26 cellular contexts compared by ENCODE assay signal in the genomic region with DNA sequence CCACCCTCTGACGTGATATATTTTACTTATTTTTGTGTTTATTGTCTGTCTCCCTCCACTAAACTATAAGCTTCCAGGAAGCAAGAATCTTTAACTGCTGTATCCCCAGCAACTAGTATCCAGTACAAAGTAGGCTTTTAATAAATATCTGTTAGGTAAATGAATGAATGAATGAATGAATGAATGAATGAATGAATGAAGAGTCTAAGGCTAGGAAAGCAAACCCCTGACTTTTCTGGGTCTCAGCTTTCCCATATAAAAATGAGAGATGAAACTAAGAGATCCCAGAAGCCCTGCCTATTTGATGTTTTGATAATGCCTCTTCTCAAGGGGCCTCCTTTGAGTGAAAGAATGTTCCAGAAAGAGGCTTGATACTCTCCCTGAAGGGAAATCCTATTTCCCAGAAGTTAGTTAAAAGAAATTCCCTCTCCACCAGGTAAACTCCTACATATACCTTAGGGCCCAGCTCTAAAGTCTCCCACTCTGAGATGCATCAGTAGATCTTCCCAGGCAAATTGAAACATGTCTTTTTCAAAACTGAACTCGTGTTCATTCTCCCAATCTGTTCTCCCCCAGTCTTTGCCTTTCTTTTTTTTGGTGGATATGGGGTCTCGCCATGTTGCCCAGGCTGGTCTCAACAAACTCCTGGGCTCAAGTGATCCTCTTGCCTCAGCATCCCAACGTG. TPM values are rescaled to one million over a fixed set of nuclear protein-coding genes. Genes with fewer than 3 reads are reported as not detected.
"Had no signal": no experiment of that assay in that cellular context is flagged by ENCODE, and none has a peak within 500 bp of the region (broad histone marks: within the 10 kb centered on the region; RNA-seq: fewer than 3 reads in every experiment).

No MANE protein-coding gene starts in this region.

- ATAC-seq: activated CD4-positive, alpha-beta T cell treated with anti-CD3 and anti-CD28 coated beads for 36 hours; activated CD8-positive, alpha-beta memory T cell treated with anti-CD3 and anti-CD28 coated beads, Interleukin-2, amount 10 ng/mL, durations not matched to agents 7 days and 5 days; activated CD8-positive, alpha-beta T cell treated with anti-CD3 and anti-CD28 coated beads, Interleukin-2, amount 10 ng/mL, durations not matched to agents 7 days and 5 days; activated naive CD8-positive, alpha-beta T cell treated with anti-CD3 and anti-CD28 coated beads, Interleukin-2, amount 50 U/mL, for 24 hours; body of pancreas; esophagus mucosa had no signal

- H3K9me3 ChIP-seq: adrenal gland, body of pancreas had no signal

- H3K4me1 ChIP-seq: adrenal gland, body of pancreas had no signal

- DNase-seq: activated CD4-positive, alpha-beta memory T cell treated with anti-CD3 and anti-CD28 coated beads for 36 hours; activated CD4-positive, alpha-beta T cell treated with anti-CD3 and anti-CD28 coated beads for 36 hours; activated CD4-positive, alpha-beta T cell treated with anti-CD3 and anti-CD28 coated beads, Interleukin-2, amount 10 ng/mL, durations not matched to agents 24 days and 14 days; activated CD4-positive, CD25-positive, alpha-beta regulatory T cell; activated CD4-positive, CD25-positive, alpha-beta regulatory T cell treated with anti-CD3 and anti-CD28 coated beads, Interleukin-2, amount 50 U/mL, for 72 hours; activated CD8-positive, alpha-beta memory T cell treated with anti-CD3 and anti-CD28 coated beads, Interleukin-2, amount 10 ng/mL, durations not matched to agents 7 days and 5 days; activated CD8-positive, alpha-beta memory T cell treated with anti-CD3 and anti-CD28 coated beads, Interleukin-2, amount 50 U/mL, for 4 hours; activated CD8-positive, alpha-beta T cell treated with anti-CD3 and anti-CD28 coated beads, Interleukin-2, amount 10 ng/mL, durations not matched to agents 7 days and 5 days; activated effector memory CD4-positive, alpha-beta T cell treated with anti-CD3 and anti-CD28 coated beads, Interleukin-2, amount 50 U/mL, for 16 hours; activated naive CD4-positive, alpha-beta T cell treated with anti-CD3 and anti-CD28 coated beads for 36 hours; activated naive CD8-positive, alpha-beta T cell treated with anti-CD3 and anti-CD28 coated beads for 36 hours; activated naive CD8-positive, alpha-beta T cell treated with anti-CD3 and anti-CD28 coated beads, Interleukin-2, amount 50 U/mL, for 24 hours; activated T-cell treated with anti-CD3 and anti-CD28 coated beads, Interleukin-2, amount 50 U/mL, for 1 hour; activated T-cell treated with anti-CD3 and anti-CD28 coated beads, Interleukin-2, amount 50 U/mL, for 48 hours; adrenal gland; amygdala; aorta; body of pancreas; caudate nucleus; effector memory CD4-positive, alpha-beta T cell; foreskin fibroblast; head of caudate nucleus; T-helper 2 cell had no signal

- H3K4me3 ChIP-seq: adrenal gland, body of pancreas had no signal

- H3K27ac ChIP-seq: adrenal gland, body of pancreas had no signal

- H3K36me3 ChIP-seq: adrenal gland had no signal

- H3K27me3 ChIP-seq: adrenal gland, body of pancreas had no signal

RNA-seq across cellular contexts. Expression of gene TTC39A, which starts 7.8 kb away (rescaled TPM):
- total RNA-seq: activated CD8-positive, alpha-beta T cell treated with anti-CD3 and anti-CD28 coated beads, Interleukin-2, amount 10 ng/mL, durations not matched to agents 7 days and 5 days; activated naive CD4-positive, alpha-beta T cell treated with anti-CD3 and anti-CD28 coated beads for 36 hours; activated naive CD8-positive, alpha-beta T cell treated with anti-CD3 and anti-CD28 coated beads for 36 hours; activated T-helper 1 cell treated with anti-CD3 and anti-CD28 coated beads, Interleukin-12 subunit alpha, Interleukin-12 subunit beta, Interleukin-2, Interleukin-4 antibody, amounts not matched to agents 30 ng/mL and 10 ng/mL and 1 ng/mL, durations not matched to agents 14 hours and 24 hours and 36 hours; T-helper 1 cell treated with Interleukin-12 subunit alpha and Interleukin-12 subunit beta and Interleukin-4 antibody, amounts not matched to agents 30 ng/mL and 1 ng/mL, for 36 hours had no signal
